Comparison of ENCODE assay signal across 32 cellular contexts in genomic region chr13:44653261-44653660, GRCh38.
A peak's percentile ranks its signal among the peaks of the same experiment; 100 is the strongest.
DNase-seq lines count a peak whose midpoint lies in the region; ATAC-seq and TF ChIP-seq lines count a peak whose summit lies in the region.
"Had no signal": no experiment of that assay in that cellular context is flagged by ENCODE, and none has a peak within 500 bp of the region (broad histone marks: within the 10 kb centered on the region; RNA-seq: fewer than 3 reads in every experiment).

No MANE protein-coding gene starts in this region.

- H3K36me3 ChIP-seq in IMR-90 (ENCODE audit: control insufficient read depth, insufficient read depth, low read length) (no peaks in the 10 kb centered on the region), endodermal cell (ENCODE audit: control insufficient read depth, insufficient read depth, low read length) (no peaks in the 10 kb centered on the region)
- H3K36me3 ChIP-seq: BLaER1, colonic mucosa, esophagus muscularis mucosa, upper lobe of left lung had no signal

- no peaks in the 10 kb centered on the region for H3K27me3 Mint-ChIP-seq in endodermal cell (ENCODE audit: insufficient read depth)
- H3K27me3 Mint-ChIP-seq: activated naive CD8-positive, alpha-beta T cell had no signal

- H2BK120ac ChIP-seq in IMR-90 (ENCODE audit: low read depth, low read length): no peak overlapping the region

- H3K27me3 ChIP-seq in IMR-90 (ENCODE audit: control insufficient read depth, insufficient read depth, low read length) (no peaks in the 10 kb centered on the region), foreskin keratinocyte (no peaks in the 10 kb centered on the region), endodermal cell (ENCODE audit: control insufficient read depth, insufficient read depth, low read length, poor library complexity, severe bottlenecking) (no peaks in the 10 kb centered on the region)
- H3K27me3 ChIP-seq: BLaER1, body of pancreas, colonic mucosa, esophagus muscularis mucosa, upper lobe of left lung had no signal

- H3K4me1 ChIP-seq in IMR-90 (ENCODE audit: control insufficient read depth, insufficient read depth, low read length): peaks cover 8% of the 10 kb centered on the region
- no peaks in the 10 kb centered on the region for H3K4me1 ChIP-seq in foreskin keratinocyte
- H3K4me1 ChIP-seq in endodermal cell (ENCODE audit: control insufficient read depth, insufficient read depth, low read length): peaks cover under 1% of the 10 kb centered on the region
- H3K4me1 ChIP-seq: BLaER1, colonic mucosa, psoas muscle, upper lobe of left lung had no signal

- TF ChIP-seq RAD21 in IMR-90 (IDR thresholded peaks at IDR 0.05; ENCODE audit: low read length): no peak

- CTCF ChIA-PET in IMR-90 (lab: Yijun Ruan, JAX): interaction anchor here (0.6 to 1.2 kb wide), 3 partner anchors 10 to 321 kb away, joined by 3 read pairs; no protein-coding TSS in a partner anchor

- no peak overlapping the region for H3K14ac ChIP-seq in IMR-90 (replicated peaks; ENCODE audit: low read depth, low read length)

- H3K36me3 Mint-ChIP-seq in endodermal cell (ENCODE audit: low read depth): no peaks in the 10 kb centered on the region
- H3K36me3 Mint-ChIP-seq: activated naive CD8-positive, alpha-beta T cell; naive B cell had no signal

- no peak overlapping the region for H2AFZ ChIP-seq in IMR-90 (replicated peaks; ENCODE audit: low read length, poor library complexity)

- intact Hi-C loops in IMR-90 (cut with micrococcal nuclease): no loop called here

- peaks cover 4% of the 10 kb centered on the region; the same call in 1 of the 2 replicates for H3K9me1 ChIP-seq in IMR-90 (ENCODE audit: insufficient read depth, low read length)

- no peak for TF ChIP-seq CTCF in IMR-90 (conservative IDR thresholded peaks at IDR 0.05; ENCODE audit: low read depth, low read length)
- TF ChIP-seq CTCF in foreskin keratinocyte (conservative IDR thresholded peaks at IDR 0.05): no peak
- TF ChIP-seq CTCF in endodermal cell (conservative IDR thresholded peaks at IDR 0.05): no peak

- H3K4me3 ChIP-seq in IMR-90 (ENCODE audit: insufficient read depth, low read depth, low read length) (no peak overlapping the region), endodermal cell (ENCODE audit: low read length) (no peak overlapping the region)
- H3K4me3 ChIP-seq: BLaER1, body of pancreas, colonic mucosa, esophagus muscularis mucosa, psoas muscle, skin epidermis, upper lobe of left lung had no signal

- H3K4me3 Mint-ChIP-seq in endodermal cell: no peak overlapping the region
- H3K4me3 Mint-ChIP-seq: activated B cell treated with CpG ODN at 0.5 μM for 24 hours; activated naive CD8-positive, alpha-beta T cell; H9; naive B cell had no signal

- POLR2A ChIA-PET in IMR-90 (lab: Charles Lee; ENCODE audit: unreplicated experiment): interaction anchor here (0.5 kb wide), 1 partner anchor 43 kb away, joined by 3 read pairs; no protein-coding TSS in a partner anchor

- DNase-seq in AG08395 (ENCODE audit: low spot score) (peak; percentile 23), IMR-90 (peak; percentile 37), amniotic epithelial cell (ENCODE audit: low read depth) (peak; percentile 35), foreskin keratinocyte (peak; percentile 50 to 72), endodermal cell (no peak), NCI-H446 (lab: John Stamatoyannopoulos, UW) (no peak)
- DNase-seq in activated CD4-positive, alpha-beta T cell treated with anti-CD3 and anti-CD28 coated beads for 48 hours: no peak
- no peak for DNase-seq in activated CD4-positive, alpha-beta T cell treated with anti-CD3 and anti-CD28 coated beads, Interleukin-2, amount 50 U/mL, for 1 hour
- DNase-seq: activated B cell treated with CpG ODN at 0.5 μM for 24 hours; activated CD4-positive, alpha-beta T cell treated with anti-CD3 and anti-CD28 coated beads, Interleukin-2, amount 50 U/mL, for 48 hours; body of pancreas; colonic mucosa; COR-L47; effector memory CD4-positive, alpha-beta T cell; glutamatergic neuron; H9; left colon; naive B cell; NCI-H1105 treated with DMSO at 0.1 percent for 48 hours; NCI-H2029; nucleus accumbens; psoas muscle; Right ventricle myocardium superior; stimulated activated CD4-positive, alpha-beta T cell treated with anti-CD3 and anti-CD28 coated beads, Interleukin-2, amount 100 ng/mL, for 24 hours; SW 1271; T1000; upper lobe of left lung had no signal

- no peaks in the 10 kb centered on the region for H3K9me3 Mint-ChIP-seq in endodermal cell
- H3K9me3 Mint-ChIP-seq: activated B cell treated with CpG ODN at 0.5 μM for 24 hours; activated T-helper 2 cell treated with anti-CD3 and anti-CD28 coated beads, Interferon-gamma antibody, Interleukin-2, Interleukin-4, amounts not matched to agents 10 μg/mL and 5 μg/mL and 100 μg/mL, durations not matched to agents 14 hours and 24 hours and 36 hours; H9; naive B cell had no signal

- H4K20me1 ChIP-seq in IMR-90 (ENCODE audit: insufficient read depth, low read length): no peaks in the 10 kb centered on the region
- H4K20me1 ChIP-seq: BLaER1 had no signal

- no peaks in the 10 kb centered on the region for H3K9me3 ChIP-seq in IMR-90 (ENCODE audit: control insufficient read depth, insufficient read depth, low read length)
- no peaks in the 10 kb centered on the region for H3K9me3 ChIP-seq in endodermal cell (ENCODE audit: control insufficient read depth, low read length)
- H3K9me3 ChIP-seq: BLaER1, body of pancreas, colonic mucosa, esophagus muscularis mucosa, psoas muscle, upper lobe of left lung had no signal

- H3K56ac ChIP-seq in IMR-90 (ENCODE audit: extremely low read depth, insufficient read depth, low read length): no peak overlapping the region

- H4K5ac ChIP-seq in IMR-90 (ENCODE audit: low read depth, low read length): no peak overlapping the region

- no peak overlapping the region for H3K4me2 ChIP-seq in IMR-90 (ENCODE audit: low read depth, low read length)
- H3K4me2 ChIP-seq: BLaER1 had no signal

- no TSS peak for BruUV-seq in IMR-90 (replicated peaks; lab: Mats Ljungman, UMichigan)

- H2BK20ac ChIP-seq in IMR-90 (ENCODE audit: low read depth, low read length): no peak overlapping the region

- H3K27ac Mint-ChIP-seq in endodermal cell: no peak overlapping the region
- H3K27ac Mint-ChIP-seq: activated B cell treated with CpG ODN at 0.5 μM for 24 hours; activated naive CD8-positive, alpha-beta T cell; activated T-helper 2 cell treated with anti-CD3 and anti-CD28 coated beads, Interferon-gamma antibody, Interleukin-2, Interleukin-4, amounts not matched to agents 10 μg/mL and 5 μg/mL and 100 μg/mL, durations not matched to agents 14 hours and 24 hours and 36 hours; H9; naive B cell had no signal

- peaks cover 22% of the 10 kb centered on the region for H3K4me1 Mint-ChIP-seq in endodermal cell
- H3K4me1 Mint-ChIP-seq: activated B cell treated with CpG ODN at 0.5 μM for 24 hours, naive B cell had no signal

- dilution Hi-C loops in IMR-90 (cut with HindIII; ENCODE audit: low sequenced_read_pairs, unreplicated experiment): no loop called here

- H2BK15ac ChIP-seq in IMR-90 (ENCODE audit: low read depth, low read length): no peak overlapping the region

- H3K79me1 ChIP-seq in IMR-90 (ENCODE audit: low read depth in 1 of 2, low read length in 2 of 2): no peaks in the 10 kb centered on the region

- no peak overlapping the region for H3K18ac ChIP-seq in IMR-90 (ENCODE audit: low read depth, low read length)

- no peak overlapping the region for H2BK5ac ChIP-seq in IMR-90 (ENCODE audit: low read depth, low read length, poor library complexity, severe bottlenecking)

- no peak overlapping the region for H2AK5ac ChIP-seq in IMR-90 (ENCODE audit: low read depth, low read length)

- no peak overlapping the region for H2AK9ac ChIP-seq in IMR-90 (replicated peaks; ENCODE audit: low read depth, low read length, poor library complexity)

- no peak overlapping the region for H3K9ac ChIP-seq in IMR-90 (ENCODE audit: low read depth, low read length)
- no peak overlapping the region for H3K9ac ChIP-seq in endodermal cell (ENCODE audit: extremely low read depth, low read length, poor library complexity, severe bottlenecking)
- H3K9ac ChIP-seq: BLaER1 had no signal

- no peak overlapping the region for H3K23ac ChIP-seq in IMR-90 (ENCODE audit: low read depth, low read length)

- H3K27ac ChIP-seq in IMR-90 (ENCODE audit: insufficient read depth, low read length) (no peak overlapping the region), foreskin keratinocyte (no peak overlapping the region), endodermal cell (ENCODE audit: low read depth, low read length) (no peak overlapping the region)
- H3K27ac ChIP-seq: BLaER1, body of pancreas, colonic mucosa, psoas muscle, skin epidermis, upper lobe of left lung had no signal

- WGBS in IMR-90 (ENCODE audit: extremely low coverage in 2 of 2, insufficient read length in 1 of 2), 2 experiments: no CpG with 5 or more reads among the region's 2 CpGs
- 94% methylated on average over 2 of the region's 2 CpGs; no CpG with 5 or more reads in 1 of the 2 experiments for WGBS in endodermal cell (ENCODE audit: insufficient coverage in 1 of 2, insufficient read length in 1 of 2), 2 experiments

- in situ Hi-C loops in IMR-90 (cut with MboI; ENCODE audit: low sequenced_read_pairs): no loop called here

- H3K4ac ChIP-seq in IMR-90 (ENCODE audit: low read depth, low read length): no peak overlapping the region

- no peak for TF ChIP-seq POLR2A in IMR-90 (IDR thresholded peaks at IDR 0.05; ENCODE audit: low read depth, low read length)

- ATAC-seq in IMR-90 (ENCODE audit: low read depth): peak; percentile 53
- ATAC-seq in foreskin keratinocyte: peak; percentile 34
- ATAC-seq: body of pancreas, left colon, psoas muscle had no signal

- H4K91ac ChIP-seq in IMR-90 (ENCODE audit: insufficient read depth, low read depth, low read length): no peak overlapping the region

- H4K8ac ChIP-seq in IMR-90 (ENCODE audit: low read depth in 2 of 2, low read length in 2 of 2): 0 out of 4 replicates have a peak overlapping the region, but pooled peaks of 1 of the 2 experiments have one; percentile 30

TF ChIP-seq in IMR-90, 13 proteins besides CTCF, POLR2A, EP300 and RAD21:
- TF ChIP-seq USF2 (IDR thresholded peaks at IDR 0.05; ENCODE audit: low read depth, low read length): no peak
- TF ChIP-seq CHD1 (IDR thresholded peaks at IDR 0.05; ENCODE audit: low read depth, low read length): no peak

Comparison
In these comparisons a context has a peak if more than half of its experiments do, and no peak if none do; other contexts are left out.
1. DNase-seq: peak in AG08395 (single experiment), IMR-90 (single experiment), amniotic epithelial cell (single experiment) and foreskin keratinocyte (2 of 2); none in endodermal cell (single experiment), activated CD4-positive, alpha-beta T cell treated with anti-CD3 and anti-CD28 coated beads for 48 hours (single experiment), NCI-H446 (0 of 2) and activated CD4-positive, alpha-beta T cell treated with anti-CD3 and anti-CD28 coated beads, Interleukin-2, amount 50 U/mL, for 1 hour (single experiment).